7 cellular contexts compared by ENCODE assay signal in genomic region chr22:35940166-35940565, GRCh38.
"Had no signal": no experiment of that assay in that cellular context is flagged by ENCODE, and none has a peak within 500 bp of the region (broad histone marks: within the 10 kb centered on the region; RNA-seq: fewer than 3 reads in every experiment).

No MANE protein-coding gene starts in this region.

- H2AFZ ChIP-seq: GM23338 had no signal

- H3K4me2 ChIP-seq: GM23338 had no signal

- DNase-seq: H9, HCEC 1CT, IMR-90 had no signal

- FAIRE-seq: H1, H54, HTR-8/SVneo had no signal

- H3K4me3 ChIP-seq: GM23338 had no signal
